In the genomic region with DNA sequence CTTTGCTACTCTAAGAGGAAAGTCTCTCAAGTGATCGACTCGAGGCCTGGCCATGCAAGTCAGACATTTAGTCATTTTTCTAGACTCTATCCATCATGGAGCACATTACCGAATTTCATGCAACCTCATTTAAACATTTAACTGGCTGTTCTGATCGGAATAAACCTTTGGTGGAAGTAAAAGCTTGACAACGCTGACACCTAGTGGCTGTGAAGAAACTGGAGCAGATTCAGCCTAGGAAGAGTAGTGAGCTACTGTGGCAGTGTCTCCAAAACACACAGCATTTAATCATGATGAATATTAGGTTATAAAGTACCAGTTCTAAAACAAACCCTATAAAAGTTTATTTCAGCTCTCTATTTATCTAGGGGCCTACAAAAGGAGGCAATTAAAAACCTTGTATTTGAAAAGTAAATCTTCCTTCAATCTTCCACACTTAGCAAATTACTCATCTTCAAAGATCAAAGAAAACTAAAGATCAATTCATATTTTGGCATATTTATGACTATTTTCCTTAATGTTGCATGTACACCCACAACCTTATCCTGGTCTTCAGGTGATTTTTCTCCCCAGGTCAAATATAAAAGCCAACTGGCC, we compare ENCODE assay signal across 1 cellular context.
TF ChIP-seq lines count a peak whose summit lies in the region.

No MANE protein-coding gene starts in this region.

TF ChIP-seq in H1, 55 proteins besides CTCF, POLR2A, EP300 and RAD21:
- TF ChIP-seq POU5F1 (IDR thresholded peaks at IDR 0.05; ENCODE audit: low read depth, low read length) (no peak), TEAD4 (IDR thresholded peaks at IDR 0.05; ENCODE audit: low read depth, low read length) (no peak), SP1 (IDR thresholded peaks at IDR 0.05; ENCODE audit: low read depth, low read length) (no peak), KDM5A (IDR thresholded peaks at IDR 0.05; ENCODE audit: low read length) (no peak), TAF1 (IDR thresholded peaks at IDR 0.05; ENCODE audit: low read depth, low read length) (no peak), CHD2 (IDR thresholded peaks at IDR 0.05; ENCODE audit: low read length) (no peak), CBX5 (IDR thresholded peaks at IDR 0.05; ENCODE audit: low read depth, low read length) (no peak), RXRA (IDR thresholded peaks at IDR 0.05; ENCODE audit: insufficient read depth, low read depth, low read length) (no peak), JUND (IDR thresholded peaks at IDR 0.05; ENCODE audit: low read length) (no peak), TAF7 (optimal IDR thresholded peaks at IDR 0.05; ENCODE audit: borderline replicate concordance, low read depth, low read length) (no peak), CHD1 (IDR thresholded peaks at IDR 0.05; ENCODE audit: low read depth, low read length) (no peak), CTBP2 (IDR thresholded peaks at IDR 0.05; ENCODE audit: borderline replicate concordance, insufficient read depth, insufficient read length, low read length) (no peak), SP4 (IDR thresholded peaks at IDR 0.05; ENCODE audit: low read length) (no peak), ASH2L (IDR thresholded peaks at IDR 0.05; ENCODE audit: low read length) (no peak), CREB1 (IDR thresholded peaks at IDR 0.05) (no peak), FOSL1 (IDR thresholded peaks at IDR 0.05; ENCODE audit: insufficient read depth, low read depth, low read length) (no peak)
- TF ChIP-seq, protein P1, sequence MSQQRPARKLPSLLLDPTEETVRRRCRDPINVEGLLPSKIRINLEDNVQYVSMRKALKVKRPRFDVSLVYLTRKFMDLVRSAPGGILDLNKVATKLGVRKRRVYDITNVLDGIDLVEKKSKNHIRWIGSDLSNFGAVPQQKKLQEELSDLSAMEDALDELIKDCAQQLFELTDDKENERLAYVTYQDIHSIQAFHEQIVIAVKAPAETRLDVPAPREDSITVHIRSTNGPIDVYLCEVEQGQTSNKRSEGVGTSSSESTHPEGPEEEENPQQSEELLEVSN (IDR thresholded peaks at IDR 0.05) = no peak
- TF ChIP-seq, protein P2, sequence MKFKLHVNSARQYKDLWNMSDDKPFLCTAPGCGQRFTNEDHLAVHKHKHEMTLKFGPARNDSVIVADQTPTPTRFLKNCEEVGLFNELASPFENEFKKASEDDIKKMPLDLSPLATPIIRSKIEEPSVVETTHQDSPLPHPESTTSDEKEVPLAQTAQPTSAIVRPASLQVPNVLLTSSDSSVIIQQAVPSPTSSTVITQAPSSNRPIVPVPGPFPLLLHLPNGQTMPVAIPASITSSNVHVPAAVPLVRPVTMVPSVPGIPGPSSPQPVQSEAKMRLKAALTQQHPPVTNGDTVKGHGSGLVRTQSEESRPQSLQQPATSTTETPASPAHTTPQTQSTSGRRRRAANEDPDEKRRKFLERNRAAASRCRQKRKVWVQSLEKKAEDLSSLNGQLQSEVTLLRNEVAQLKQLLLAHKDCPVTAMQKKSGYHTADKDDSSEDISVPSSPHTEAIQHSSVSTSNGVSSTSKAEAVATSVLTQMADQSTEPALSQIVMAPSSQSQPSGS (IDR thresholded peaks at IDR 0.05; ENCODE audit: low read length) = no peak
- TF ChIP-seq, protein P3, sequence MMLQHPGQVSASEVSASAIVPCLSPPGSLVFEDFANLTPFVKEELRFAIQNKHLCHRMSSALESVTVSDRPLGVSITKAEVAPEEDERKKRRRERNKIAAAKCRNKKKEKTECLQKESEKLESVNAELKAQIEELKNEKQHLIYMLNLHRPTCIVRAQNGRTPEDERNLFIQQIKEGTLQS (IDR thresholded peaks at IDR 0.05; ENCODE audit: insufficient read depth, low read depth, low read length) = no peak
TF ChIP-seq in H1: peak in this region for 0.
